In genomic region chr7:3923307-3923918, GRCh38 we compare ENCODE assay signal across 14 cellular contexts.
"Had no signal": no experiment of that assay in that cellular context is flagged by ENCODE, and none has a peak within 500 bp of the region (broad histone marks: within the 10 kb centered on the region; RNA-seq: fewer than 3 reads in every experiment).

No MANE protein-coding gene starts in this region.

- H3K27ac ChIP-seq: dorsolateral prefrontal cortex, heart left ventricle, psoas muscle had no signal

- H3K27me3 ChIP-seq: heart left ventricle had no signal

- H3K36me3 ChIP-seq: heart left ventricle had no signal

- H3K4me1 ChIP-seq: psoas muscle had no signal

- H3K4me3 ChIP-seq: dorsolateral prefrontal cortex, heart left ventricle had no signal

- H3K9me3 ChIP-seq: heart left ventricle, psoas muscle had no signal

- ATAC-seq: left colon had no signal

- DNase-seq: cortex of kidney; dorsolateral prefrontal cortex; effector CD8-positive, alpha-beta T cell; foreskin melanocyte; heart left ventricle; hippocampal formation; left colon; midbrain; naive B cell; psoas muscle; retina; small intestine; stimulated activated CD4-positive, alpha-beta T cell treated with anti-CD3 and anti-CD28 coated beads, Interleukin-2, amount 100 ng/mL, for 48 hours; stimulated activated naive CD4-positive, alpha-beta T cell treated with Interleukin-2 at 50 U/mL for 16 hours had no signal

- FAIRE-seq: small intestine had no signal
